1 cellular context compared by ENCODE assay signal in the genomic region with DNA sequence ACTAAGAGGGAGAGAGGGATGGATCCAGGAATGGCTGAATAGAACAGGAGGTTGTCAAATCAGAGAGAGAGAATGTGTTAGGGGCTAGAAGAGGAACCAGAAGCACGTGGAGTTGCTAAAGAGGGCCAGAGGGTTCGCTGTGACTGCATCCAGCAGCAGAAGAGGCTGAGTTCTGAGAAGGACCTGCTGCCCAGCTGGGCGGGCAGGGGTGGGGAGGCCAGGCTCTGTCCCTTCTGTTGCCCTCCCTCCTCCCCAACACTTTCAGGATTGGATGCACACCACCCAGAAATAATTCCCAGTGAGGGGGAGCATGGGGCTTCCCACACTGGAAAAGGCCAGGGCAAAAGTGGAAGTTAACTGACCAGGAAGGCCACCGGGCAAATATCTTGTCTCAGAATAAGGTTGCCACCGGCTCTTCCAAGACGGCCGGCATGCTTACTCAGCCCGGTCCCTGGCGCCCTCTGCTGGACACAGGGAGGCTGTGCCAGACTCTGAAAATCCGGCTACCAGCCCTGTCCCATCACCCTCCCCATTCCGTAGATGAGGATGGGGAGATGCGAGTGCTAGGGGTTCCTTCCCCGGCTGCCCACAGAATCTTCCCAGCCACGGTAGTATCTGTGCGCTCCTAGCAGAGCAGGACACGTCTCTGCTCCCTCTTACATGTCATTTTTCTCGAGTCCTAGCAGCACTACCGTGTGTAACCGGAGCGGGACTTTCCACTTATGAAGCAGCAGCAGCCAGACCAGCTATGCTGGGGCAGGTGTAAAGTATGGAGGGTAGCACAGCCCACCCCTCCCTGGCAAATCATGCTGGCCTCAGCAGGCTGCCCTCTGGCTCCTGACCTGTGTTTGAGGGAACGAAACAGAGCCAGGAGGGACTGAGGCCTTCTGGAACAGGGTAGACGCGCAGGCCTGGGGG.
TF ChIP-seq lines count a peak whose summit lies in the region.

No MANE protein-coding gene starts in this region.

TF ChIP-seq in H1, 55 proteins besides CTCF, POLR2A, EP300 and RAD21:
- TF ChIP-seq SIN3A (conservative IDR thresholded peaks at IDR 0.05 in 1 of 2, IDR thresholded peaks at IDR 0.05 in 1 of 2; ENCODE audit: low read depth in 1 of 2, low read length in 2 of 2) = 0 out of 4 replicates have a peak, but pooled peaks of 1 of the 2 experiments have one; percentile 20
- TF ChIP-seq CBX5 (IDR thresholded peaks at IDR 0.05; ENCODE audit: low read depth, low read length) = no peak
- no peak for TF ChIP-seq KDM4A (IDR thresholded peaks at IDR 0.05; ENCODE audit: low read depth, low read length, severe bottlenecking)
- no peak for TF ChIP-seq BACH1 (IDR thresholded peaks at IDR 0.05; ENCODE audit: low read length)
- peak; percentile 75; the same call in 1 of the 2 replicates for TF ChIP-seq SP4 (IDR thresholded peaks at IDR 0.05; ENCODE audit: low read length)
- TF ChIP-seq SIX5 (IDR thresholded peaks at IDR 0.05; ENCODE audit: low read depth, low read length) = no peak
- TF ChIP-seq, protein P1, sequence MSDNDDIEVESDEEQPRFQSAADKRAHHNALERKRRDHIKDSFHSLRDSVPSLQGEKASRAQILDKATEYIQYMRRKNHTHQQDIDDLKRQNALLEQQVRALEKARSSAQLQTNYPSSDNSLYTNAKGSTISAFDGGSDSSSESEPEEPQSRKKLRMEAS (IDR thresholded peaks at IDR 0.05) = peak; percentile 15; the same call in 1 of the 2 replicates
- TF ChIP-seq POU5F1 (IDR thresholded peaks at IDR 0.05; ENCODE audit: low read depth, low read length) = no peak
- TF ChIP-seq POLR2AphosphoS5 (IDR thresholded peaks at IDR 0.05; ENCODE audit: low read depth, low read length) = no peak
- no peak for TF ChIP-seq SUZ12 (IDR thresholded peaks at IDR 0.05; ENCODE audit: low read length)
- TF ChIP-seq YY1 (IDR thresholded peaks at IDR 0.05; ENCODE audit: low read depth, low read length) = peak; percentile 60; the same call in 1 of the 2 replicates
- 0 out of 2 replicates have a peak, but pooled peaks have one; percentile 16 for TF ChIP-seq CREB1 (IDR thresholded peaks at IDR 0.05)
- TF ChIP-seq JUND (IDR thresholded peaks at IDR 0.05; ENCODE audit: low read length) = no peak
- TF ChIP-seq, protein P2, sequence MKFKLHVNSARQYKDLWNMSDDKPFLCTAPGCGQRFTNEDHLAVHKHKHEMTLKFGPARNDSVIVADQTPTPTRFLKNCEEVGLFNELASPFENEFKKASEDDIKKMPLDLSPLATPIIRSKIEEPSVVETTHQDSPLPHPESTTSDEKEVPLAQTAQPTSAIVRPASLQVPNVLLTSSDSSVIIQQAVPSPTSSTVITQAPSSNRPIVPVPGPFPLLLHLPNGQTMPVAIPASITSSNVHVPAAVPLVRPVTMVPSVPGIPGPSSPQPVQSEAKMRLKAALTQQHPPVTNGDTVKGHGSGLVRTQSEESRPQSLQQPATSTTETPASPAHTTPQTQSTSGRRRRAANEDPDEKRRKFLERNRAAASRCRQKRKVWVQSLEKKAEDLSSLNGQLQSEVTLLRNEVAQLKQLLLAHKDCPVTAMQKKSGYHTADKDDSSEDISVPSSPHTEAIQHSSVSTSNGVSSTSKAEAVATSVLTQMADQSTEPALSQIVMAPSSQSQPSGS (IDR thresholded peaks at IDR 0.05; ENCODE audit: low read length) = no peak
- no peak for TF ChIP-seq CBX8 (IDR thresholded peaks at IDR 0.05; ENCODE audit: borderline replicate concordance, low read depth, low read length)
- TF ChIP-seq CHD1 (IDR thresholded peaks at IDR 0.05; ENCODE audit: low read depth, low read length) = no peak
- TF ChIP-seq, protein P3, sequence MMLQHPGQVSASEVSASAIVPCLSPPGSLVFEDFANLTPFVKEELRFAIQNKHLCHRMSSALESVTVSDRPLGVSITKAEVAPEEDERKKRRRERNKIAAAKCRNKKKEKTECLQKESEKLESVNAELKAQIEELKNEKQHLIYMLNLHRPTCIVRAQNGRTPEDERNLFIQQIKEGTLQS (IDR thresholded peaks at IDR 0.05; ENCODE audit: insufficient read depth, low read depth, low read length) = no peak
- no peak for TF ChIP-seq CHD2 (IDR thresholded peaks at IDR 0.05; ENCODE audit: low read length)
- no peak for TF ChIP-seq RFX5 (IDR thresholded peaks at IDR 0.05; ENCODE audit: borderline replicate concordance, low read depth, low read length)
